12 cellular contexts compared by ENCODE assay signal in the genomic region with DNA sequence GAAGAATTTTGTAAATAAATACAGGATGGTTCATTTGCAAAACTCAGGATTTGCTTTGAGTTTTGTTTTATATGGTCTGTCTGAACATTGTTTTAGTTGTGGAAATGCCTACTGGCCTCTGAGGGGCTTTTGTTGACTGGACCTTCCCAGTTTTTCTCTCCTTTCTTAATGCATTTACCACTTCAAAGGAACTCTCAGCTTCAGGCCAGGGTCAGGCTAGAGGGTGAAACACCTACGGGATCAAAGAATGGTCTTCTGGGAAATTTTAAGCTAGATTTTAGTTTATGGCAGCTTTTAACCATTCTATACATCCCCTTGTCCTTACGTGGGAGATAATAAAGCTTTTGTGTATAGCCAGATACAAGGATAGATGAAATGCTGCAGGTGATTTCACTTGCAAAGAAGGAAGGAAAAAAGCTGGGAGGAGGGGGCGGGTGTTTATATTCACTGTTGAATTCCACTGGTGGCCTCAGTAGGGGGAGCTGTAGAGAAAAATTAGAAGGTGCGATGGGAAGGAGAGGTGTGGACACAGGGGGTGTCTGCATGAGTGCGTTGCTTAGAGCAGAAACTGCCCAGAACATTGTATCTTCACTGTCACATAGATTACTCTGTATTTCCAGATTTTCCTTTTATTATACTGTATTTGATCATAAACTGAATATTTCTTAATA.
DNase-seq lines count a peak whose midpoint lies in the region; ATAC-seq and TF ChIP-seq lines count a peak whose summit lies in the region.
"Had no signal": no experiment of that assay in that cellular context is flagged by ENCODE, and none has a peak within 500 bp of the region (broad histone marks: within the 10 kb centered on the region; RNA-seq: fewer than 3 reads in every experiment).

No MANE protein-coding gene starts in this region.

- no peaks in the 10 kb centered on the region for H4K20me1 ChIP-seq in OCI-LY7 (ENCODE audit: insufficient read depth, low read length)

- H3K79me2 ChIP-seq in OCI-LY7 (ENCODE audit: insufficient read depth, low read depth, low read length), result no peaks in the 10 kb centered on the region

- no peak for DNase-seq in left ventricle myocardium superior
- DNase-seq in Right ventricle myocardium inferior (ENCODE audit: missing footprints), result no peak
- DNase-seq in OCI-LY7 (ENCODE audit: low spot score), result no peak
- no peak for DNase-seq in foreskin keratinocyte
- DNase-seq in anterior cingulate cortex (lab: John Stamatoyannopoulos, UW), result no peak
- no peak for DNase-seq in medulla oblongata (ENCODE audit: extremely low spot score)
- DNase-seq: activated CD4-positive, CD25-positive, alpha-beta regulatory T cell treated with anti-CD3 and anti-CD28 coated beads, Interleukin-2, amount 50 U/mL, for 72 hours; naive thymus-derived CD8-positive, alpha-beta T cell; RPMI8226; stimulated activated naive CD8-positive, alpha-beta T cell treated with anti-CD3 and anti-CD28 coated beads, Interleukin-15, Interleukin-2, amounts not matched to agents 100 U/mL and 50 U/mL, for 24 hours had no signal

- no peaks in the 10 kb centered on the region for H3K36me3 ChIP-seq in OCI-LY7 (ENCODE audit: insufficient read depth, low read length)

- H3K9me2 ChIP-seq in OCI-LY7 (ENCODE audit: insufficient read depth, low read length), result no peaks in the 10 kb centered on the region

- TF ChIP-seq CTCF in OCI-LY7 (conservative IDR thresholded peaks at IDR 0.05; ENCODE audit: low read length) (peak; percentile 43; the same call in 1 of the 2 replicates), foreskin keratinocyte (conservative IDR thresholded peaks at IDR 0.05) (peak; percentile 48)

- ATAC-seq in left ventricle myocardium superior (peak; percentile 33), Right ventricle myocardium inferior (no peak), foreskin keratinocyte (no peak), HG03469 (IDR thresholded peaks at IDR 0.05; ENCODE audit: unreplicated experiment) (no peak), HG02763 (IDR thresholded peaks at IDR 0.05; ENCODE audit: unreplicated experiment) (no peak)
- ATAC-seq: naive thymus-derived CD8-positive, alpha-beta T cell; stimulated activated naive CD8-positive, alpha-beta T cell treated with anti-CD3 and anti-CD28 coated beads, Interleukin-15, Interleukin-2, amounts not matched to agents 100 U/mL and 50 U/mL, for 24 hours had no signal

- H2AFZ ChIP-seq in OCI-LY7 (ENCODE audit: low read length), result no peak overlapping the region

- H3K4me1 ChIP-seq in OCI-LY7 (ENCODE audit: insufficient read depth, low read length, poor library complexity, severe bottlenecking) (no peaks in the 10 kb centered on the region), foreskin keratinocyte (peaks cover 15% of the 10 kb centered on the region)

- CTCF ChIA-PET in OCI-LY7 (lab: Charles Lee; ENCODE audit: unreplicated experiment), result interaction anchor here (0.6 kb wide), 1 partner anchor 487 kb away, joined by 4 read pairs; no protein-coding TSS in a partner anchor

- no peak overlapping the region for H3K4me3 ChIP-seq in OCI-LY7 (ENCODE audit: low read depth, low read length, poor library complexity, severe bottlenecking)

- intact Hi-C loops in left ventricle myocardium superior (cut with micrococcal nuclease) (no loop called here), Right ventricle myocardium inferior (cut with DNase I) (no loop called here), OCI-LY7 (cut with micrococcal nuclease; ENCODE audit: unreplicated experiment) (no loop called here)

- no peaks in the 10 kb centered on the region for H3K27me3 ChIP-seq in foreskin keratinocyte

- H3K27ac ChIP-seq in OCI-LY7 (ENCODE audit: low read depth, low read length, poor library complexity, severe bottlenecking) (no peak overlapping the region), foreskin keratinocyte (no peak overlapping the region)

- no peaks in the 10 kb centered on the region for H3K9me3 ChIP-seq in OCI-LY7 (ENCODE audit: low read length)

- no TSS peak for BruUV-seq in OCI-LY7 (replicated peaks; lab: Mats Ljungman, UMichigan)

- POLR2A ChIA-PET in OCI-LY7 (lab: Charles Lee), result interaction anchor here (0.6 kb wide), 1 partner anchor 355 kb away, joined by 3 read pairs; no protein-coding TSS in a partner anchor

- H3K4me2 ChIP-seq in OCI-LY7 (ENCODE audit: low read length), result no peak overlapping the region
